2 cellular contexts compared by ENCODE assay signal in the genomic region with DNA sequence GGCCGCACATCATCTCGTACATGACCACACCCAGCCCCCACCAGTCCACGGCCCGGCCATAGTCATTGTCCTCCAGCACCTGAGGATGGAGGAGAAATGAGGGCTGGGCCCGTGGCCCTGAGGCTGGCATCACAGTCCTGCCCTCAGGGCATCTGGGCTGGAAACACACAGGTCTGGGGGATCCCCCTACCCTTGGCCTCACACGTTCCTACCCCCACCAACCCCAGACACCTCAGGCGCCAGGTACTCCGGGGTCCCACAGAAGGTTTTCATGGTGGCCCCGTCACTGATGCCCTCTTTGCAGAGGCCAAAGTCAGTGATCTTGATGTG.
TF ChIP-seq lines count a peak whose summit lies in the region.

No MANE protein-coding gene starts in this region.

TF ChIP-seq in IMR-90, 13 proteins besides CTCF, POLR2A, EP300 and RAD21:
- TF ChIP-seq, protein P1, sequence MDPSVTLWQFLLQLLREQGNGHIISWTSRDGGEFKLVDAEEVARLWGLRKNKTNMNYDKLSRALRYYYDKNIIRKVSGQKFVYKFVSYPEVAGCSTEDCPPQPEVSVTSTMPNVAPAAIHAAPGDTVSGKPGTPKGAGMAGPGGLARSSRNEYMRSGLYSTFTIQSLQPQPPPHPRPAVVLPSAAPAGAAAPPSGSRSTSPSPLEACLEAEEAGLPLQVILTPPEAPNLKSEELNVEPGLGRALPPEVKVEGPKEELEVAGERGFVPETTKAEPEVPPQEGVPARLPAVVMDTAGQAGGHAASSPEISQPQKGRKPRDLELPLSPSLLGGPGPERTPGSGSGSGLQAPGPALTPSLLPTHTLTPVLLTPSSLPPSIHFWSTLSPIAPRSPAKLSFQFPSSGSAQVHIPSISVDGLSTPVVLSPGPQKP (IDR thresholded peaks at IDR 0.05; ENCODE audit: borderline replicate concordance, low read depth, low read length) = no peak
- no peak for TF ChIP-seq MAFK (IDR thresholded peaks at IDR 0.05; ENCODE audit: low read depth, low read length)
- no peak for TF ChIP-seq RCOR1 (IDR thresholded peaks at IDR 0.05; ENCODE audit: insufficient replicate concordance, low read length)
- no peak for TF ChIP-seq BHLHE40 (IDR thresholded peaks at IDR 0.05; ENCODE audit: low read depth, low read length)
- TF ChIP-seq MAZ (IDR thresholded peaks at IDR 0.05; ENCODE audit: borderline replicate concordance, low read depth, low read length) = no peak
- no peak for TF ChIP-seq RFX5 (IDR thresholded peaks at IDR 0.05; ENCODE audit: low read depth, low read length)
- TF ChIP-seq NFE2L2 (IDR thresholded peaks at IDR 0.05; ENCODE audit: low read depth, low read length) = no peak
- TF ChIP-seq, protein P2, sequence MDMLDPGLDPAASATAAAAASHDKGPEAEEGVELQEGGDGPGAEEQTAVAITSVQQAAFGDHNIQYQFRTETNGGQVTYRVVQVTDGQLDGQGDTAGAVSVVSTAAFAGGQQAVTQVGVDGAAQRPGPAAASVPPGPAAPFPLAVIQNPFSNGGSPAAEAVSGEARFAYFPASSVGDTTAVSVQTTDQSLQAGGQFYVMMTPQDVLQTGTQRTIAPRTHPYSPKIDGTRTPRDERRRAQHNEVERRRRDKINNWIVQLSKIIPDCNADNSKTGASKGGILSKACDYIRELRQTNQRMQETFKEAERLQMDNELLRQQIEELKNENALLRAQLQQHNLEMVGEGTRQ (IDR thresholded peaks at IDR 0.05; ENCODE audit: low read depth, low read length) = no peak
- no peak for TF ChIP-seq CEBPB (IDR thresholded peaks at IDR 0.05; ENCODE audit: low read depth, low read length)
- no peak for TF ChIP-seq CHD1 (IDR thresholded peaks at IDR 0.05; ENCODE audit: low read depth, low read length)
- TF ChIP-seq SMC3 (IDR thresholded peaks at IDR 0.05; ENCODE audit: low read depth, low read length) = no peak
- no peak for TF ChIP-seq MXI1 (IDR thresholded peaks at IDR 0.05; ENCODE audit: borderline replicate concordance, low read depth, low read length)
- no peak for TF ChIP-seq FOS (IDR thresholded peaks at IDR 0.05; ENCODE audit: low read depth, low read length)

TF ChIP-seq in K562, 482 proteins besides CTCF, POLR2A, EP300 and RAD21:
- TF ChIP-seq, protein P3, sequence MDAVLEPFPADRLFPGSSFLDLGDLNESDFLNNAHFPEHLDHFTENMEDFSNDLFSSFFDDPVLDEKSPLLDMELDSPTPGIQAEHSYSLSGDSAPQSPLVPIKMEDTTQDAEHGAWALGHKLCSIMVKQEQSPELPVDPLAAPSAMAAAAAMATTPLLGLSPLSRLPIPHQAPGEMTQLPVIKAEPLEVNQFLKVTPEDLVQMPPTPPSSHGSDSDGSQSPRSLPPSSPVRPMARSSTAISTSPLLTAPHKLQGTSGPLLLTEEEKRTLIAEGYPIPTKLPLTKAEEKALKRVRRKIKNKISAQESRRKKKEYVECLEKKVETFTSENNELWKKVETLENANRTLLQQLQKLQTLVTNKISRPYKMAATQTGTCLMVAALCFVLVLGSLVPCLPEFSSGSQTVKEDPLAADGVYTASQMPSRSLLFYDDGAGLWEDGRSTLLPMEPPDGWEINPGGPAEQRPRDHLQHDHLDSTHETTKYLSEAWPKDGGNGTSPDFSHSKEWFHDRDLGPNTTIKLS (IDR thresholded peaks at IDR 0.05; ENCODE audit: borderline replicate concordance, low read depth) = no peak
- TF ChIP-seq TRIM28 (IDR thresholded peaks at IDR 0.05) = no peak
- TF ChIP-seq RBM22 (IDR thresholded peaks at IDR 0.05; ENCODE audit: low read depth, low read length, poor library complexity, severe bottlenecking) = peak; percentile 46
- TF ChIP-seq NFE2 (IDR thresholded peaks at IDR 0.05; ENCODE audit: low read depth) = no peak
- TF ChIP-seq, protein P4, sequence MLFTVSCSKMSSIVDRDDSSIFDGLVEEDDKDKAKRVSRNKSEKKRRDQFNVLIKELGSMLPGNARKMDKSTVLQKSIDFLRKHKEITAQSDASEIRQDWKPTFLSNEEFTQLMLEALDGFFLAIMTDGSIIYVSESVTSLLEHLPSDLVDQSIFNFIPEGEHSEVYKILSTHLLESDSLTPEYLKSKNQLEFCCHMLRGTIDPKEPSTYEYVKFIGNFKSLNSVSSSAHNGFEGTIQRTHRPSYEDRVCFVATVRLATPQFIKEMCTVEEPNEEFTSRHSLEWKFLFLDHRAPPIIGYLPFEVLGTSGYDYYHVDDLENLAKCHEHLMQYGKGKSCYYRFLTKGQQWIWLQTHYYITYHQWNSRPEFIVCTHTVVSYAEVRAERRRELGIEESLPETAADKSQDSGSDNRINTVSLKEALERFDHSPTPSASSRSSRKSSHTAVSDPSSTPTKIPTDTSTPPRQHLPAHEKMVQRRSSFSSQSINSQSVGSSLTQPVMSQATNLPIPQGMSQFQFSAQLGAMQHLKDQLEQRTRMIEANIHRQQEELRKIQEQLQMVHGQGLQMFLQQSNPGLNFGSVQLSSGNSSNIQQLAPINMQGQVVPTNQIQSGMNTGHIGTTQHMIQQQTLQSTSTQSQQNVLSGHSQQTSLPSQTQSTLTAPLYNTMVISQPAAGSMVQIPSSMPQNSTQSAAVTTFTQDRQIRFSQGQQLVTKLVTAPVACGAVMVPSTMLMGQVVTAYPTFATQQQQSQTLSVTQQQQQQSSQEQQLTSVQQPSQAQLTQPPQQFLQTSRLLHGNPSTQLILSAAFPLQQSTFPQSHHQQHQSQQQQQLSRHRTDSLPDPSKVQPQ (CRISPR knock-in tag; IDR thresholded peaks at IDR 0.05; ENCODE audit: borderline replicate concordance) = no peak
